8 cellular contexts compared by ENCODE assay signal in the genomic region with DNA sequence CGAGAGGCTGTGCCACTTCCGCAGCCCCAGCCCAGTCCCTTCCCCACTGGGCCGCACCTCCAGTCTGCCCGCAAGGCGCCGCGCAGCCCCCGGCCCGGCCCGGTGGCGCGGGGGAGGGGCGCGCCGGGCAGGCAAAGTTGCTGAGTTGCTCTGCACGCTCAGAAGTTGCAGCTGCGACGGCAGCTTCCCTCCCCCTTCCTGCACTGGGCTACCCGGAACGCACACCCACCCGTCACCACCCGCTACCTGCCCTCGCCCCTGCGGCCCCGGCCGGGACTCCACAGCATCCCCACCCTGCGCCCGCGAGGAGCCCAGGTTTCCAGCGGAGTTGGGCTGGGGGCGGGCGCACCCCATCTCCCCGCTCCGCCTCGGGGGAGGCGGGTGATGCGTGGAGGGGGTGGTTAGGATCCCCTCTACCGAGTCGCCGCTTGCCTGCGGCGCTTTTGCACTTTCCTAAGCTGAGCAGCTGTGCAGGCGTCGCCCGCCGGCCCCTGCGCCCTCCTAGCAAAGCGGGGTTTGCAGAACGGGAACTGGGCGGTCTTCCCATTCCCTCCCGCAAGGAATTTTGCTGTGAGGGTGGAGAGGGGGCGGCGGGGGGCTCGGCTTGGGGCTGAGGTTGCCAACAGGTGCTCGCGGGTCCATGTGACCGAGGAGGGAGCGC. TPM values are rescaled to one million over a fixed set of nuclear protein-coding genes. Genes with fewer than 3 reads are reported as not detected.
DNase-seq lines count a peak whose midpoint lies in the region; ATAC-seq and TF ChIP-seq lines count a peak whose summit lies in the region.

No MANE protein-coding gene starts in this region.

- intact Hi-C loops in CD14-positive monocyte (cut with micrococcal nuclease), result loop anchor here in 1 of 2 donors (5.0 to 10.0 kb wide), 3 partner anchors 35 to 257 kb away; a partner anchor contains a TSS

- no peak for DNase-seq in CD14-positive monocyte (ENCODE audit: low spot score)
- peak; percentile 24 for DNase-seq in MV-4-11 (lab: John Stamatoyannopoulos, UW)
- DNase-seq in activated CD4-positive, alpha-beta T cell treated with anti-CD3 and anti-CD28 coated beads, Interleukin-2, amount 50 U/mL, for 48 hours, result peak; percentile 43 to 45
- DNase-seq in endodermal cell, result peak; percentile 88
- peak; percentile 80 to 82 for DNase-seq in suprapubic skin (ENCODE audit: low spot score in 2 of 2)
- no peak for DNase-seq in dedifferentiated amniotic fluid mesenchymal stem cell (ENCODE audit: extremely low spot score)

- H3K4me3 Mint-ChIP-seq in CD14-positive monocyte (peak overlapping the region; percentile 81 to 84), endodermal cell (peak overlapping the region; percentile 66)

- no peak for TF ChIP-seq POLR2A in suprapubic skin (IDR thresholded peaks at IDR 0.05)

- WGBS in endodermal cell (ENCODE audit: insufficient coverage in 1 of 2, insufficient read length in 1 of 2), 2 experiments, result 0 to 2% methylated on average over 12 to 58 of the region's 58 CpGs
- under 1% methylated on average over 22 of the region's 58 CpGs for WGBS in suprapubic skin

- peaks cover 0 to 4% (median 2%) of the 10 kb centered on the region in 3 donors for H3K27me3 Mint-ChIP-seq in CD14-positive monocyte (ENCODE audit: low read depth in 3 of 3)
- H3K27me3 Mint-ChIP-seq in endodermal cell (ENCODE audit: insufficient read depth), result no peaks in the 10 kb centered on the region

- H3K9me3 Mint-ChIP-seq in CD14-positive monocyte (no peaks in the 10 kb centered on the region), endodermal cell (no peaks in the 10 kb centered on the region)

- no peak for TF ChIP-seq EP300 in suprapubic skin (IDR thresholded peaks at IDR 0.05)

- H3K9me3 ChIP-seq in endodermal cell (ENCODE audit: control insufficient read depth, low read length) (no peaks in the 10 kb centered on the region), mucosa of rectum (ENCODE audit: control insufficient read depth in 2 of 2, low read length in 2 of 2) (no peaks in the 10 kb centered on the region), suprapubic skin (no peaks in the 10 kb centered on the region)

- H3K9ac ChIP-seq in endodermal cell (ENCODE audit: extremely low read depth, low read length, poor library complexity, severe bottlenecking) (no peak overlapping the region), mucosa of rectum (ENCODE audit: low read depth in 1 of 2, low read length in 2 of 2) (peak overlapping the region; percentile 89 to 92)

- H3K36me3 Mint-ChIP-seq in CD14-positive monocyte (peaks cover 0 to 1% of the 10 kb centered on the region in 2 donors), endodermal cell (ENCODE audit: low read depth) (no peaks in the 10 kb centered on the region)

- no peak overlapping the region for H3K27ac ChIP-seq in endodermal cell (ENCODE audit: low read depth, low read length)
- peak overlapping the region; percentile 97 for H3K27ac ChIP-seq in mucosa of rectum (ENCODE audit: low read depth in 2 of 2, low read length in 2 of 2)
- H3K27ac ChIP-seq in suprapubic skin, result peak overlapping the region; percentile 96

- H3K4me3 ChIP-seq in endodermal cell (ENCODE audit: low read length), result peak overlapping the region; percentile 79
- H3K4me3 ChIP-seq in mucosa of rectum (ENCODE audit: low read length in 2 of 2), result peak overlapping the region; percentile 76 to 78
- peak overlapping the region; percentile 63 for H3K4me3 ChIP-seq in suprapubic skin

- H3K27me3 ChIP-seq in endodermal cell (ENCODE audit: control insufficient read depth, insufficient read depth, low read length, poor library complexity, severe bottlenecking), result peaks cover 8% of the 10 kb centered on the region
- H3K27me3 ChIP-seq in mucosa of rectum (ENCODE audit: control insufficient read depth in 2 of 2, insufficient read depth in 2 of 2, low read length in 2 of 2), result no peaks in the 10 kb centered on the region
- no peaks in the 10 kb centered on the region for H3K27me3 ChIP-seq in suprapubic skin

- H3K27ac Mint-ChIP-seq in CD14-positive monocyte, result peak overlapping the region in 5 of 7 donors; percentile 15 to 60 (median 37)
- no peak overlapping the region for H3K27ac Mint-ChIP-seq in endodermal cell

- ATAC-seq in GM21360 (IDR thresholded peaks at IDR 0.05; ENCODE audit: unreplicated experiment), result peak; percentile 59

- H3K4me1 ChIP-seq in endodermal cell (ENCODE audit: control insufficient read depth, insufficient read depth, low read length), result peaks cover 4% of the 10 kb centered on the region
- H3K4me1 ChIP-seq in mucosa of rectum (ENCODE audit: control insufficient read depth in 2 of 2, insufficient read depth in 2 of 2, low read length in 2 of 2), result peaks cover 13 to 19% of the 10 kb centered on the region in 2 donors
- peaks cover 30% of the 10 kb centered on the region for H3K4me1 ChIP-seq in suprapubic skin

- TF ChIP-seq CTCF in CD14-positive monocyte (IDR thresholded peaks at IDR 0.05) (no peak), endodermal cell (conservative IDR thresholded peaks at IDR 0.05) (no peak), suprapubic skin (IDR thresholded peaks at IDR 0.05) (no peak)

- peaks cover 55% of the 10 kb centered on the region for H3K4me1 Mint-ChIP-seq in CD14-positive monocyte
- H3K4me1 Mint-ChIP-seq in endodermal cell, result peaks cover 15% of the 10 kb centered on the region

- H3K36me3 ChIP-seq in endodermal cell (ENCODE audit: control insufficient read depth, insufficient read depth, low read length) (no peaks in the 10 kb centered on the region), mucosa of rectum (ENCODE audit: control insufficient read depth in 2 of 2, insufficient read depth in 2 of 2, low read length in 2 of 2) (no peaks in the 10 kb centered on the region), suprapubic skin (no peaks in the 10 kb centered on the region)

RNA-seq across cellular contexts. Expression of a gene that starts 55.9 kb away (rescaled TPM):
- polyA plus RNA-seq in CD14-positive monocyte, result 1 to 10 TPM; 2.1 to 5.6 TPM
- total RNA-seq in endodermal cell (10 to 100 TPM; 51.2 to 64.3 TPM), suprapubic skin (100 to 1,000 TPM in 1 of 4 donors, 10 to 100 TPM in 3; 56.2 to 102 (median 62.6) TPM)
- 13.7 TPM for polyA plus RNA-seq in endodermal cell (2013, experiment 1 of 2)
- 15.6 TPM for polyA plus RNA-seq in endodermal cell (2013, experiment 2 of 2)

Comparison
In these comparisons a context has a peak if more than half of its experiments do, and no peak if none do; other contexts are left out.
1. DNase-seq: peak in MV-4-11 (single experiment), activated CD4-positive, alpha-beta T cell treated with anti-CD3 and anti-CD28 coated beads, Interleukin-2, amount 50 U/mL, for 48 hours (2 of 2), endodermal cell (single experiment) and suprapubic skin (2 of 2); none in CD14-positive monocyte (single experiment) and dedifferentiated amniotic fluid mesenchymal stem cell (single experiment).
2. Peak in every context shown above with its lines, with median percentiles within 50 percentile points of each other: H3K4me3 ChIP-seq.